Comparison of ENCODE assay signal across 15 cellular contexts in the genomic region with DNA sequence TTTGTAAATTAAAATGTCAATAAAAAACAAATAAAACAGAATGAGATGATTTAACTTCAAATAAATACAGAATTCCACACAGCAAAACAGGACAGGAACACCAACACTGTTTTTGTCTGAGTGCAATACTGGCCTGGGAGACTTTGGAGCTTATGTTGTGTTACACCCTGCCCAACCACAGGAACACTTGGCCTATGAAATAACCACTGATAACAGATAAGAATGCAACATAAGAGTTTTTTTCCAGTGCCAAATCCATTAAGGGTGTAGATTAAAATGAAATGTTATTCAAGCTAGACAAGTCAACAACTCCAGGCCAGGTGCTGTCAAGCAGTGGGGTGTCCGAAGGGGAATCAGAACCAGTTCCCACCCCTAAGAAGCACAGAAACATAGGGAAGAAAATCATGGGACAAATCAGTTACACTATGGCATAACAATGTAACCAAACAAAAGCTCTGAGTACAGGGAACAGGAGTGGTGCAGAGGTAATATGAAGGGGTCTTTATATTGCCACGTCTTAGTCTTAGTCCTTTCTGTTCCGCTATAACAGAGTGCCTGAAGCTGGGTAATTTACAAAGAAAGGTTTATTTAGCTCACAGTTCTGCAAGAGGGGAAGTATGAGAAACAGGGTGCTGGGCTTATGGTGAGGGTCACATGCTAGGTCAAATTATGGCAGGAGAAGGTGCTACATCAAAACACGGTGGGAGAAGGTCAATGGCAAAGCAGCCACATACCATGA. TPM values are rescaled to one million over a fixed set of nuclear protein-coding genes. Genes with fewer than 3 reads are reported as not detected.
DNase-seq lines count a peak whose midpoint lies in the region; ATAC-seq and TF ChIP-seq lines count a peak whose summit lies in the region.
"Had no signal": no experiment of that assay in that cellular context is flagged by ENCODE, and none has a peak within 500 bp of the region (broad histone marks: within the 10 kb centered on the region; RNA-seq: fewer than 3 reads in every experiment).

No MANE protein-coding gene starts in this region.

- H3K27me3 ChIP-seq in hepatocyte (no peaks in the 10 kb centered on the region), testis (no peaks in the 10 kb centered on the region)
- no peaks in the 10 kb centered on the region for H3K27me3 ChIP-seq in CD8-positive, alpha-beta memory T cell (ENCODE audit: insufficient read depth, low read length, poor library complexity, severe bottlenecking)

- H3K4me3 ChIP-seq in hepatocyte (no peak overlapping the region), testis (no peak overlapping the region)
- no peak overlapping the region for H3K4me3 ChIP-seq in CD8-positive, alpha-beta memory T cell (ENCODE audit: low read length)
- H3K4me3 ChIP-seq: HAP-1 had no signal

- H3K36me3 ChIP-seq in hepatocyte (replicated peaks; ENCODE audit: insufficient read depth, low read depth): no peaks in the 10 kb centered on the region
- H3K36me3 ChIP-seq in testis (ENCODE audit: low read depth, missing control alignments): no peaks in the 10 kb centered on the region
- no peaks in the 10 kb centered on the region for H3K36me3 ChIP-seq in CD8-positive, alpha-beta memory T cell (ENCODE audit: insufficient read depth, low read length)

- CTCF ChIA-PET in CD8-positive, alpha-beta memory T cell (lab: Charles Lee): no interaction called here

- peak overlapping the region; percentile 0 for H3K4me3 Mint-ChIP-seq in activated T-helper 2 cell treated with anti-CD3 and anti-CD28 coated beads, Interferon-gamma antibody, Interleukin-2, Interleukin-4, amounts not matched to agents 10 μg/mL and 5 μg/mL and 100 μg/mL, durations not matched to agents 14 hours and 24 hours and 36 hours (ENCODE audit: low read depth)
- peak overlapping the region in 1 of 7 donors; percentile 45 for H3K4me3 Mint-ChIP-seq in CD8-positive, alpha-beta memory T cell

- ATAC-seq in Right ventricle myocardium superior (ENCODE audit: poor library complexity) (peak; percentile 5), left cardiac atrium (no peak), HG03442 (IDR thresholded peaks at IDR 0.05; ENCODE audit: unreplicated experiment) (no peak)
- ATAC-seq: esophagus mucosa; naive thymus-derived CD8-positive, alpha-beta T cell had no signal

- POLR2A ChIA-PET in CD8-positive, alpha-beta memory T cell (lab: Charles Lee): no interaction called here

- no peak overlapping the region for H3K27ac Mint-ChIP-seq in activated T-helper 2 cell treated with anti-CD3 and anti-CD28 coated beads, Interferon-gamma antibody, Interleukin-2, Interleukin-4, amounts not matched to agents 10 μg/mL and 5 μg/mL and 100 μg/mL, durations not matched to agents 14 hours and 24 hours and 36 hours
- peak overlapping the region in 2 of 8 donors; percentile 26 to 32 for H3K27ac Mint-ChIP-seq in CD8-positive, alpha-beta memory T cell

- H3K4me1 Mint-ChIP-seq in activated T-helper 2 cell treated with anti-CD3 and anti-CD28 coated beads, Interferon-gamma antibody, Interleukin-2, Interleukin-4, amounts not matched to agents 10 μg/mL and 5 μg/mL and 100 μg/mL, durations not matched to agents 14 hours and 24 hours and 36 hours (ENCODE audit: low read depth): peaks cover 45% of the 10 kb centered on the region
- peaks cover 54 to 62% (median 58%) of the 10 kb centered on the region in 3 donors for H3K4me1 Mint-ChIP-seq in CD8-positive, alpha-beta memory T cell

- no peak for DNase-seq in Right ventricle myocardium superior
- DNase-seq in left cardiac atrium: no peak
- DNase-seq in activated T-helper 2 cell treated with anti-CD3 and anti-CD28 coated beads, Interferon-gamma antibody, Interleukin-2, Interleukin-4, amounts not matched to agents 10 μg/mL and 5 μg/mL and 100 μg/mL, durations not matched to agents 14 hours and 24 hours and 36 hours (ENCODE audit: low spot score): no peak
- no peak for DNase-seq in hepatocyte (ENCODE audit: low spot score)
- peak; percentile 43 for DNase-seq in testis
- no peak for DNase-seq in medulla oblongata (ENCODE audit: extremely low spot score)
- no peak for DNase-seq in CD8-positive, alpha-beta memory T cell
- DNase-seq: activated CD4-positive, alpha-beta T cell treated with anti-CD3 and anti-CD28 coated beads for 48 hours; activated gamma-delta T cell; naive thymus-derived CD8-positive, alpha-beta T cell; NCI-H1436; NK-92 treated with Interleukin-12 subunit alpha and Interleukin-12 subunit beta, amount 100 ng/mL, for 24 hours had no signal

- no peaks in the 10 kb centered on the region for H3K9me2 ChIP-seq in hepatocyte (replicated peaks; ENCODE audit: insufficient read depth)

- no peak overlapping the region for H2AFZ ChIP-seq in hepatocyte

- intact Hi-C loops in Right ventricle myocardium superior (cut with DNase I): loop anchor here (10.0 kb wide), 1 partner anchor 58 kb away; no protein-coding TSS in a partner anchor
- intact Hi-C loops in left cardiac atrium (cut with DNase I): loop anchor here (10.0 kb wide), 2 partner anchors 48 to 88 kb away; no protein-coding TSS in a partner anchor
- intact Hi-C loops in activated T-helper 2 cell treated with anti-CD3 and anti-CD28 coated beads, Interferon-gamma antibody, Interleukin-2, Interleukin-4, amounts not matched to agents 10 μg/mL and 5 μg/mL and 100 μg/mL, durations not matched to agents 14 hours and 24 hours and 36 hours (cut with micrococcal nuclease): loop anchor here (5.0 kb wide), 1 partner anchor 41 kb away; no protein-coding TSS in a partner anchor
- intact Hi-C loops in testis (cut with DNase I; ENCODE audit: low total_unique reads): no loop called here

- H3K9me3 ChIP-seq in hepatocyte (ENCODE audit: low read depth) (no peaks in the 10 kb centered on the region), testis (no peaks in the 10 kb centered on the region)
- no peaks in the 10 kb centered on the region for H3K9me3 ChIP-seq in CD8-positive, alpha-beta memory T cell (ENCODE audit: low read length)
- H3K9me3 ChIP-seq: HAP-1 had no signal

- peaks cover 2% of the 10 kb centered on the region for H3K27me3 Mint-ChIP-seq in activated T-helper 2 cell treated with anti-CD3 and anti-CD28 coated beads, Interferon-gamma antibody, Interleukin-2, Interleukin-4, amounts not matched to agents 10 μg/mL and 5 μg/mL and 100 μg/mL, durations not matched to agents 14 hours and 24 hours and 36 hours (ENCODE audit: low read depth)
- no peaks in the 10 kb centered on the region for H3K27me3 Mint-ChIP-seq in CD8-positive, alpha-beta memory T cell
- H3K27me3 Mint-ChIP-seq: naive thymus-derived CD8-positive, alpha-beta T cell had no signal

- H3K4me2 ChIP-seq in hepatocyte: peak overlapping the region; percentile 49

- H4K20me1 ChIP-seq in hepatocyte (ENCODE audit: insufficient read depth, poor library complexity, severe bottlenecking): peaks cover 36% of the 10 kb centered on the region

- 83% methylated on average over 4 of the region's 4 CpGs for WGBS in hepatocyte (ENCODE audit: low lambda C conversion rate, missing lambda C conversion rate)
- 48% methylated on average over 4 of the region's 4 CpGs for WGBS in testis, 2 donors

- no peaks in the 10 kb centered on the region for H3K9me3 Mint-ChIP-seq in activated T-helper 2 cell treated with anti-CD3 and anti-CD28 coated beads, Interferon-gamma antibody, Interleukin-2, Interleukin-4, amounts not matched to agents 10 μg/mL and 5 μg/mL and 100 μg/mL, durations not matched to agents 14 hours and 24 hours and 36 hours
- H3K9me3 Mint-ChIP-seq in CD8-positive, alpha-beta memory T cell: no peaks in the 10 kb centered on the region
- H3K9me3 Mint-ChIP-seq: naive thymus-derived CD8-positive, alpha-beta T cell had no signal

- H3K27ac ChIP-seq in hepatocyte: peak overlapping the region; percentile 40
- H3K27ac ChIP-seq in testis: peak overlapping the region in 1 of 2 donors; percentile 1
- no peak overlapping the region for H3K27ac ChIP-seq in CD8-positive, alpha-beta memory T cell (ENCODE audit: low read depth, low read length)

- no peak for TF ChIP-seq POLR2A in testis (IDR thresholded peaks at IDR 0.05)

- peaks cover 35% of the 10 kb centered on the region for H3K36me3 Mint-ChIP-seq in activated T-helper 2 cell treated with anti-CD3 and anti-CD28 coated beads, Interferon-gamma antibody, Interleukin-2, Interleukin-4, amounts not matched to agents 10 μg/mL and 5 μg/mL and 100 μg/mL, durations not matched to agents 14 hours and 24 hours and 36 hours (ENCODE audit: low read depth)
- peaks cover 3 to 31% (median 6%) of the 10 kb centered on the region in 3 donors for H3K36me3 Mint-ChIP-seq in CD8-positive, alpha-beta memory T cell

- no peak for TF ChIP-seq CTCF in hepatocyte (IDR thresholded peaks at IDR 0.05; ENCODE audit: poor library complexity)
- no peak for TF ChIP-seq CTCF in testis (IDR thresholded peaks at IDR 0.05)

- peaks cover 22% of the 10 kb centered on the region for H3K4me1 ChIP-seq in hepatocyte (ENCODE audit: insufficient read depth)
- H3K4me1 ChIP-seq in testis: peaks cover 20% of the 10 kb centered on the region
- H3K4me1 ChIP-seq in CD8-positive, alpha-beta memory T cell (ENCODE audit: insufficient read depth, low read length): peaks cover 52% of the 10 kb centered on the region

- peaks cover 83% of the 10 kb centered on the region for H3K79me2 ChIP-seq in hepatocyte

RNA-seq across cellular contexts. Expression of a gene that starts 3.8 kb away (rescaled TPM):
- total RNA-seq in Right ventricle myocardium superior: 145 TPM
- 10 to 100 TPM; 62.5 to 92.2 TPM for total RNA-seq in left cardiac atrium
- total RNA-seq in activated T-helper 2 cell treated with anti-CD3 and anti-CD28 coated beads, Interferon-gamma antibody, Interleukin-2, Interleukin-4, amounts not matched to agents 10 μg/mL and 5 μg/mL and 100 μg/mL, durations not matched to agents 14 hours and 24 hours and 36 hours: 61.8 and 65.1 TPM in 2 replicates
- total RNA-seq in hepatocyte: 60.2 and 60.8 TPM in 2 replicates
- 43.0 and 44.1 TPM in 2 replicates for polyA plus RNA-seq in hepatocyte
- 10 to 100 TPM; 57.4 to 63.6 TPM for total RNA-seq in testis
- polyA plus RNA-seq in testis (ENCODE audit: insufficient read depth, low read depth, low replicate concordance): 47.6 TPM
- 10 to 100 TPM; 75.6 to 75.8 TPM for total RNA-seq in CD8-positive, alpha-beta memory T cell
- polyA plus RNA-seq in CD8-positive, alpha-beta memory T cell: 38.4 TPM

RNA-seq across cellular contexts. Expression of a gene that starts 34.5 kb away (rescaled TPM):
- total RNA-seq in Right ventricle myocardium superior (1.2 TPM), left cardiac atrium (1 to 10 TPM; 1.7 to 2.2 TPM), hepatocyte (0.90 and 2.5 TPM in 2 replicates), testis (1 to 10 TPM; 7.8 to 9.5 TPM)
- 6.7 and 8.7 TPM in 2 replicates for total RNA-seq in activated T-helper 2 cell treated with anti-CD3 and anti-CD28 coated beads, Interferon-gamma antibody, Interleukin-2, Interleukin-4, amounts not matched to agents 10 μg/mL and 5 μg/mL and 100 μg/mL, durations not matched to agents 14 hours and 24 hours and 36 hours
- polyA plus RNA-seq in hepatocyte (0.36 and 0.38 TPM in 2 replicates), testis (ENCODE audit: insufficient read depth, low read depth, low replicate concordance) (2.3 TPM)
- total RNA-seq in CD8-positive, alpha-beta memory T cell: 1 to 10 TPM; 4.2 to 4.7 TPM
- not detected for polyA plus RNA-seq in CD8-positive, alpha-beta memory T cell
